In the genomic region with DNA sequence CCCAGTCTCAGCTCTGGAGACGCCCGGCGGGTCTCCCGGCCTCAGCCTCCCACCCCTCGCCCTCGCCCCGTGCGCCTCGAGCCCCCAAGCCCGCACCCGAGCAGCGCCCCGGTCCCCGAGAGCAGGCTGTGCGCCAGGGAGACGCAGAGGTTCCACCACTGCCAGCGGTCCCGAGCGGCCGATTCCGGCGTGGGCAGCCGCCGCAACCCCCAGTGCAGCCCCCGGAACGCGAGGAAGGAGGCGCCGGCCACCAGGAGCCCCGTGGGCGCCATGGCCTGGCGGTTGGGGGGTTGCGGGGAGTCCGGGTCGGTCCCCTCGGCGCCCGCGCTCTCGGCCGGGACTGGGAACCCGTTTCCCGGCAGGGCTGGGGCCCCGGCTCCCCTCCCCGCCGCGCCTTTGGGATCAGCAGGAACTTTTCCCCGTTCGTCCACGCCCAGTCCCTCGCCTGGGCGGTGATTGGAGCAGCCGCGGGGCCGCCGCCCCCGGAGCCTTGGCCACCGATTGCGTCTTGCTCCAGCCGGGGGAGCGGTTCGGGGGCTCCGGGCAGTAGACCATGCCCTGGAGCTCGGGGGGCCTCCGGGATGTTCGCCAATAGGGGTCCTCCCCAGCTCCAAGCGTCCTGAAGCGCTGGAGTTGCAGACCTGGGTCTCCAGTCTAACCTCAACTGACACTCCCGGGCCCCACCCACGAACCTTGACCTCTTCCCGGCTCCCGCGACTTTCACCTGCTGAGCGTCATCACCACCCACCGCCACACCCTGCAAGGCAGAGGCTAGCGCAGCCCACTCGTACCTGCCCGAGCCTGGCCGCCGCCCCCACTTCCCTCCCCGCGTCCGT, we compare ENCODE assay signal across 8 cellular contexts. TPM values are rescaled to one million over a fixed set of nuclear protein-coding genes. Genes with fewer than 3 reads are reported as not detected.
DNase-seq lines count a peak whose midpoint lies in the region; ATAC-seq and TF ChIP-seq lines count a peak whose summit lies in the region.

A gene with protein sequence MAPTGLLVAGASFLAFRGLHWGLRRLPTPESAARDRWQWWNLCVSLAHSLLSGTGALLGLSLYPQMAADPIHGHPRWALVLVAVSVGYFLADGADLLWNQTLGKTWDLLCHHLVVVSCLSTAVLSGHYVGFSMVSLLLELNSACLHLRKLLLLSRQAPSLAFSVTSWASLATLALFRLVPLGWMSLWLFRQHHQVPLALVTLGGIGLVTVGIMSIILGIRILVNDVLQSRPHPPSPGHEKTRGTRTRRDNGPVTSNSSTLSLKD (minus strand): TSS at position 407 of the 836 bp plus-strand sequence. CDS start 135 bp downstream, at position 272.

- H3K9me3 Mint-ChIP-seq in GM23338, result no peaks in the 10 kb centered on the region
- no peaks in the 10 kb centered on the region for H3K9me3 Mint-ChIP-seq in natural killer cell treated with Interleukin-12 subunit alpha and Interleukin-12 subunit beta and Interleukin-15 and Interleukin-18, amount 100 ng/mL, for 72 hours

- ATAC-seq in GM23338, result peak; percentile 47
- ATAC-seq in natural killer cell treated with Interleukin-12 subunit alpha and Interleukin-12 subunit beta and Interleukin-15 and Interleukin-18, amount 100 ng/mL, for 72 hours, result peak in 1 of 2 donors; percentile 37
- ATAC-seq in HG02981 (IDR thresholded peaks at IDR 0.05; ENCODE audit: unreplicated experiment), result no peak
- ATAC-seq in GM21515 (IDR thresholded peaks at IDR 0.05; ENCODE audit: unreplicated experiment), result no peak

- H3K27ac ChIP-seq in GM23338 (ENCODE audit: low read depth), result no peak within 1 kb of the TSS

- peaks cover 7% of the 10 kb centered on the region; the same call in 1 of the 2 replicates for H3K27me3 ChIP-seq in GM23338 (ENCODE audit: insufficient read depth)

- H3K9me2 ChIP-seq in GM23338 (ENCODE audit: insufficient read depth), result no peaks in the 10 kb centered on the region

- peak; percentile 18 for DNase-seq in AG09309 (ENCODE audit: low read depth)
- DNase-seq in GM23338 (ENCODE audit: low spot score), result peak; percentile 83
- peak; percentile 65 for DNase-seq in fibroblast of pulmonary artery (ENCODE audit: low read depth)
- DNase-seq in natural killer cell treated with Interleukin-12 subunit alpha and Interleukin-12 subunit beta and Interleukin-15 and Interleukin-18, amount 100 ng/mL, for 72 hours (ENCODE audit: low spot score), result peak; percentile 59
- no peak for DNase-seq in cortex of kidney (lab: John Stamatoyannopoulos, UW)

- peaks cover 12% of the 10 kb centered on the region for H3K4me1 ChIP-seq in GM23338 (ENCODE audit: insufficient read depth)

- H3K79me2 ChIP-seq in GM23338 (replicated peaks; ENCODE audit: insufficient read depth), result no peaks in the 10 kb centered on the region

- H2AFZ ChIP-seq in GM23338, result peak within 1 kb of the TSS; percentile 90

- H3K27me3 Mint-ChIP-seq in GM23338 (ENCODE audit: insufficient read depth, low read depth, poor library complexity), result peaks cover 30% of the 10 kb centered on the region
- H3K27me3 Mint-ChIP-seq in natural killer cell treated with Interleukin-12 subunit alpha and Interleukin-12 subunit beta and Interleukin-15 and Interleukin-18, amount 100 ng/mL, for 72 hours, result peaks cover 0 to 8% of the 10 kb centered on the region in 2 donors

- TF ChIP-seq CTCF in AG09309 (IDR thresholded peaks at IDR 0.05; ENCODE audit: control insufficient read depth, insufficient read depth, low read depth, low read length, missing control alignments), result no peak
- TF ChIP-seq CTCF in GM23338 (conservative IDR thresholded peaks at IDR 0.05; ENCODE audit: low read depth in 2 of 2), result no peak
- TF ChIP-seq CTCF in WI38 (IDR thresholded peaks at IDR 0.05; ENCODE audit: low read depth, low read length), result no peak
- no peak for TF ChIP-seq CTCF in fibroblast of pulmonary artery (IDR thresholded peaks at IDR 0.05; ENCODE audit: low read length, missing control alignments)

- peaks cover 31% of the 10 kb centered on the region for H3K4me1 Mint-ChIP-seq in GM23338
- peaks cover 10 to 15% of the 10 kb centered on the region in 2 donors for H3K4me1 Mint-ChIP-seq in natural killer cell treated with Interleukin-12 subunit alpha and Interleukin-12 subunit beta and Interleukin-15 and Interleukin-18, amount 100 ng/mL, for 72 hours (ENCODE audit: low read depth in 2 of 2)

- H3K4me3 Mint-ChIP-seq in GM23338, result peak within 1 kb of the TSS; percentile 83
- peak within 1 kb of the TSS; percentile 16 for H3K4me3 Mint-ChIP-seq in natural killer cell treated with Interleukin-12 subunit alpha and Interleukin-12 subunit beta and Interleukin-15 and Interleukin-18, amount 100 ng/mL, for 72 hours

- peaks cover 14% of the 10 kb centered on the region; the same call in 2 of the 3 replicates for H3K36me3 Mint-ChIP-seq in GM23338 (ENCODE audit: low read depth)
- peaks cover 11% of the 10 kb centered on the region for H3K36me3 Mint-ChIP-seq in natural killer cell treated with Interleukin-12 subunit alpha and Interleukin-12 subunit beta and Interleukin-15 and Interleukin-18, amount 100 ng/mL, for 72 hours

- H3K4me3 ChIP-seq in AG09309 (ENCODE audit: control insufficient read depth, low read depth, low read length) (peak within 1 kb of the TSS; percentile 33), GM23338 (peak within 1 kb of the TSS; percentile 82), WI38 (ENCODE audit: low read depth, low read length) (peak within 1 kb of the TSS; percentile 74), fibroblast of pulmonary artery (replicated peaks; ENCODE audit: low read depth, low read length) (peak within 1 kb of the TSS; percentile 57)

- no peak within 1 kb of the TSS for H3K27ac Mint-ChIP-seq in GM23338
- H3K27ac Mint-ChIP-seq in natural killer cell treated with Interleukin-12 subunit alpha and Interleukin-12 subunit beta and Interleukin-15 and Interleukin-18, amount 100 ng/mL, for 72 hours, result no peak within 1 kb of the TSS

- peak within 1 kb of the TSS; percentile 91 for H3K4me2 ChIP-seq in GM23338

- H4K20me1 ChIP-seq in GM23338 (replicated peaks; ENCODE audit: insufficient read depth), result no peaks in the 10 kb centered on the region

- no peaks in the 10 kb centered on the region; the same call in 1 of the 2 replicates for H3F3A ChIP-seq in GM23338 (replicated peaks; ENCODE audit: low read depth)

- H3K36me3 ChIP-seq in GM23338 (ENCODE audit: insufficient read depth), result no peaks in the 10 kb centered on the region

TF ChIP-seq in GM23338, 12 proteins besides CTCF, POLR2A, EP300 and RAD21 (continues in another document):
- TF ChIP-seq NANOG (IDR thresholded peaks at IDR 0.05; ENCODE audit: borderline replicate concordance) (no peak), STAT1 (IDR thresholded peaks at IDR 0.05; ENCODE audit: unreplicated experiment) (no peak), EZH2 (IDR thresholded peaks at IDR 0.05; ENCODE audit: low read depth, unreplicated experiment) (no peak), CREB1 (CRISPR knock-in tag; IDR thresholded peaks at IDR 0.05; ENCODE audit: low read depth) (no peak), POLR2AphosphoS5 (IDR thresholded peaks at IDR 0.05; ENCODE audit: low read depth) (peak; percentile 33), ZNF331 (CRISPR knock-in tag; IDR thresholded peaks at IDR 0.05; ENCODE audit: low read depth) (no peak), EZH2phosphoT487 (IDR thresholded peaks at IDR 0.05; ENCODE audit: unreplicated experiment) (no peak), ZNF114 (CRISPR knock-in tag; IDR thresholded peaks at IDR 0.05) (no peak)
- TF ChIP-seq, protein P1, sequence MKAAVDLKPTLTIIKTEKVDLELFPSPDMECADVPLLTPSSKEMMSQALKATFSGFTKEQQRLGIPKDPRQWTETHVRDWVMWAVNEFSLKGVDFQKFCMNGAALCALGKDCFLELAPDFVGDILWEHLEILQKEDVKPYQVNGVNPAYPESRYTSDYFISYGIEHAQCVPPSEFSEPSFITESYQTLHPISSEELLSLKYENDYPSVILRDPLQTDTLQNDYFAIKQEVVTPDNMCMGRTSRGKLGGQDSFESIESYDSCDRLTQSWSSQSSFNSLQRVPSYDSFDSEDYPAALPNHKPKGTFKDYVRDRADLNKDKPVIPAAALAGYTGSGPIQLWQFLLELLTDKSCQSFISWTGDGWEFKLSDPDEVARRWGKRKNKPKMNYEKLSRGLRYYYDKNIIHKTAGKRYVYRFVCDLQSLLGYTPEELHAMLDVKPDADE (IDR thresholded peaks at IDR 0.05), result peak; percentile 8; the same call in 1 of the 2 replicates
- TF ChIP-seq, protein P2, sequence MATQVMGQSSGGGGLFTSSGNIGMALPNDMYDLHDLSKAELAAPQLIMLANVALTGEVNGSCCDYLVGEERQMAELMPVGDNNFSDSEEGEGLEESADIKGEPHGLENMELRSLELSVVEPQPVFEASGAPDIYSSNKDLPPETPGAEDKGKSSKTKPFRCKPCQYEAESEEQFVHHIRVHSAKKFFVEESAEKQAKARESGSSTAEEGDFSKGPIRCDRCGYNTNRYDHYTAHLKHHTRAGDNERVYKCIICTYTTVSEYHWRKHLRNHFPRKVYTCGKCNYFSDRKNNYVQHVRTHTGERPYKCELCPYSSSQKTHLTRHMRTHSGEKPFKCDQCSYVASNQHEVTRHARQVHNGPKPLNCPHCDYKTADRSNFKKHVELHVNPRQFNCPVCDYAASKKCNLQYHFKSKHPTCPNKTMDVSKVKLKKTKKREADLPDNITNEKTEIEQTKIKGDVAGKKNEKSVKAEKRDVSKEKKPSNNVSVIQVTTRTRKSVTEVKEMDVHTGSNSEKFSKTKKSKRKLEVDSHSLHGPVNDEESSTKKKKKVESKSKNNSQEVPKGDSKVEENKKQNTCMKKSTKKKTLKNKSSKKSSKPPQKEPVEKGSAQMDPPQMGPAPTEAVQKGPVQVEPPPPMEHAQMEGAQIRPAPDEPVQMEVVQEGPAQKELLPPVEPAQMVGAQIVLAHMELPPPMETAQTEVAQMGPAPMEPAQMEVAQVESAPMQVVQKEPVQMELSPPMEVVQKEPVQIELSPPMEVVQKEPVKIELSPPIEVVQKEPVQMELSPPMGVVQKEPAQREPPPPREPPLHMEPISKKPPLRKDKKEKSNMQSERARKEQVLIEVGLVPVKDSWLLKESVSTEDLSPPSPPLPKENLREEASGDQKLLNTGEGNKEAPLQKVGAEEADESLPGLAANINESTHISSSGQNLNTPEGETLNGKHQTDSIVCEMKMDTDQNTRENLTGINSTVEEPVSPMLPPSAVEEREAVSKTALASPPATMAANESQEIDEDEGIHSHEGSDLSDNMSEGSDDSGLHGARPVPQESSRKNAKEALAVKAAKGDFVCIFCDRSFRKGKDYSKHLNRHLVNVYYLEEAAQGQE (IDR thresholded peaks at IDR 0.05; ENCODE audit: unreplicated experiment), result no peak

RNA-seq across cellular contexts. Expression of the gene that starts here (rescaled TPM):
- 0.58 and 1.4 TPM in 2 replicates for total RNA-seq in GM23338 (2014; rRNA removed; shearing (Covaris generic))
- polyA plus RNA-seq in GM23338 (2016; fragmentation: Nextera tagmentation; extraction: Ambion mirVana), result 0.64 and 0.70 TPM in 2 replicates
- total RNA-seq in natural killer cell treated with Interleukin-12 subunit alpha and Interleukin-12 subunit beta and Interleukin-15 and Interleukin-18, amount 100 ng/mL, for 72 hours, result under 1 TPM; 0.17 to 0.78 TPM

Comparison
In these comparisons a context has a peak if more than half of its experiments do, and no peak if none do; other contexts are left out.
1. Peak in DNase-seq in natural killer cell treated with Interleukin-12 subunit alpha and Interleukin-12 subunit beta and Interleukin-15 and Interleukin-18, amount 100 ng/mL, for 72 hours; RNA of the gene not detected or under 1 TPM.